In the genomic region with DNA sequence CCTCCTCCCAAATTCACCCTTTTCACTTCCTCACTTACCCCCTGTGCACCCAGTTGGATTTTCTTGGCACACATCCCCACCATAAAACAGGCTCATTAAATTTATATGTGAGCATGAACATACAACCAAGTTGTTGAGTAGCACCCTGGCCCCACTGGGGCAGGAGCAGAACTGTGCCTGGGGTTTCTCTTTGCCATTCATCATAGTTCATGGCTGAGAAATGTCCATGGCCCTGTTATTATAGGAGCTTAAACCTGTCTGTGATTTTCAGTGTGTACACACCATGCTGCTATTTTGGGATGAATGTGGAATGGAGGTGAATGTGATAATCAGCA, we compare ENCODE assay signal across 14 cellular contexts.
A peak's percentile ranks its signal among the peaks of the same experiment; 100 is the strongest.
DNase-seq lines count a peak whose midpoint lies in the region; TF ChIP-seq lines count a peak whose summit lies in the region.
"Had no signal": no experiment of that assay in that cellular context is flagged by ENCODE, and none has a peak within 500 bp of the region (broad histone marks: within the 10 kb centered on the region; RNA-seq: fewer than 3 reads in every experiment).

No MANE protein-coding gene starts in this region.

- DNase-seq in Caco-2 (no peak), nephron progenitor cell (no peak), NCI-H2196 treated with DMSO at 0.1 percent for 48 hours (lab: John Stamatoyannopoulos, UW; ENCODE audit: unreplicated experiment) (no peak), OCI-LY7 (ENCODE audit: low spot score) (no peak), NOMO-1 (lab: John Stamatoyannopoulos, UW; ENCODE audit: unreplicated experiment in 2 of 2) (no peak), LoVo (ENCODE audit: low spot score) (no peak)
- DNase-seq: ACHN, H7, NCI-H1417, NCI-H1930, NCI-H345 had no signal

- peaks cover 13% of the 10 kb centered on the region for H3K9me3 Mint-ChIP-seq in Caco-2 (ENCODE audit: unreplicated experiment)
- H3K9me3 Mint-ChIP-seq in nephron progenitor cell: peaks cover 16% of the 10 kb centered on the region

- H3K9me2 ChIP-seq in OCI-LY7 (ENCODE audit: insufficient read depth, low read length): no peaks in the 10 kb centered on the region

- H3K36me3 Mint-ChIP-seq in Caco-2 (ENCODE audit: insufficient read depth, unreplicated experiment) (no peaks in the 10 kb centered on the region), nephron progenitor cell (ENCODE audit: low read depth) (peaks cover 14% of the 10 kb centered on the region)

- peaks cover 5% of the 10 kb centered on the region for H3K4me1 ChIP-seq in ACC112 (ENCODE audit: control insufficient read depth, insufficient read depth, low read length, unreplicated experiment)
- peaks cover 39% of the 10 kb centered on the region for H3K4me1 ChIP-seq in Caco-2
- no peaks in the 10 kb centered on the region for H3K4me1 ChIP-seq in OCI-LY7 (ENCODE audit: insufficient read depth, low read length, poor library complexity, severe bottlenecking)

- peaks cover 2% of the 10 kb centered on the region; the same call in 1 of the 2 replicates for H3K9me3 ChIP-seq in Caco-2
- no peaks in the 10 kb centered on the region for H3K9me3 ChIP-seq in OCI-LY7 (ENCODE audit: low read length)

- TF ChIP-seq CTCF in Caco-2 (IDR thresholded peaks at IDR 0.05; ENCODE audit: insufficient read depth in 1 of 2, low read depth in 1 of 2, low read length in 1 of 2, severe bottlenecking in 1 of 2, unreplicated experiment in 1 of 2) (no peak), VCaP (conservative IDR thresholded peaks at IDR 0.05) (no peak), nephron progenitor cell (IDR thresholded peaks at IDR 0.05) (no peak), OCI-LY7 (conservative IDR thresholded peaks at IDR 0.05; ENCODE audit: low read length) (no peak)

- POLR2A ChIA-PET in Caco-2 (lab: Charles Lee): no interaction called here
- POLR2A ChIA-PET in OCI-LY7 (lab: Charles Lee): no interaction called here

- H3K36me3 ChIP-seq in ACC112 (ENCODE audit: insufficient read depth, low read length) (no peaks in the 10 kb centered on the region), Caco-2 (ENCODE audit: control insufficient read depth, insufficient read depth, low read length) (no peaks in the 10 kb centered on the region), OCI-LY7 (ENCODE audit: insufficient read depth, low read length) (no peaks in the 10 kb centered on the region)

- no peak overlapping the region for H3K4me2 ChIP-seq in OCI-LY7 (ENCODE audit: low read length)

- H3K27me3 Mint-ChIP-seq in Caco-2 (ENCODE audit: insufficient read depth, unreplicated experiment) (no peaks in the 10 kb centered on the region), nephron progenitor cell (ENCODE audit: low read depth, poor library complexity) (peaks cover 3% of the 10 kb centered on the region)
- H3K27me3 Mint-ChIP-seq: B cell had no signal

- H3K4me3 ChIP-seq in ACC112 (ENCODE audit: low read depth, low read length) (no peak overlapping the region), Caco-2 (ENCODE audit: low read depth, low read length) (no peak overlapping the region), OCI-LY7 (ENCODE audit: low read depth, low read length, poor library complexity, severe bottlenecking) (no peak overlapping the region)

- no peaks in the 10 kb centered on the region for H4K20me1 ChIP-seq in OCI-LY7 (ENCODE audit: insufficient read depth, low read length)

- H3K27ac Mint-ChIP-seq in Caco-2 (ENCODE audit: unreplicated experiment) (peak overlapping the region; percentile 93), nephron progenitor cell (peak overlapping the region; percentile 18)
- H3K27ac Mint-ChIP-seq: B cell had no signal

- H3K27me3 ChIP-seq in ACC112 (ENCODE audit: insufficient read depth, low read length) (peaks cover 5% of the 10 kb centered on the region; the same call in 1 of the 2 replicates), Caco-2 (replicated peaks; ENCODE audit: control insufficient read depth, insufficient read depth, low read length) (no peaks in the 10 kb centered on the region)

- BruUV-seq in Caco-2 (replicated peaks; lab: Mats Ljungman, UMichigan): no TSS peak
- no TSS peak for BruUV-seq in OCI-LY7 (replicated peaks; lab: Mats Ljungman, UMichigan)

- H3K4me3 Mint-ChIP-seq in Caco-2 (ENCODE audit: unreplicated experiment) (no peak overlapping the region), nephron progenitor cell (peak overlapping the region; percentile 28)
- H3K4me3 Mint-ChIP-seq: B cell had no signal

- CTCF ChIA-PET in Caco-2 (lab: Charles Lee) (interaction anchor here (0.6 to 1.5 kb wide), 3 partner anchors 26 to 648 kb away, joined by 3 to 23 read pairs (median 5); no protein-coding TSS in a partner anchor), OCI-LY7 (lab: Charles Lee; ENCODE audit: unreplicated experiment) (no interaction called here)

- H2AFZ ChIP-seq in ACC112 (ENCODE audit: low read length, unreplicated experiment) (no peak overlapping the region), OCI-LY7 (ENCODE audit: low read length) (no peak overlapping the region)

- H3K27ac ChIP-seq in ACC112 (ENCODE audit: low read depth, low read length): peak overlapping the region; percentile 34; the same call in 1 of the 2 replicates
- H3K27ac ChIP-seq in VCaP: peak overlapping the region; percentile 92
- no peak overlapping the region for H3K27ac ChIP-seq in OCI-LY7 (ENCODE audit: low read depth, low read length, poor library complexity, severe bottlenecking)

- intact Hi-C loops in Caco-2 (cut with micrococcal nuclease; ENCODE audit: unreplicated experiment) (loop anchor here (2.0 kb wide), 1 partner anchor 131 kb away; no protein-coding TSS in a partner anchor), OCI-LY7 (cut with micrococcal nuclease; ENCODE audit: unreplicated experiment) (no loop called here)

- H3K4me1 Mint-ChIP-seq in Caco-2 (ENCODE audit: low read depth, unreplicated experiment): peaks cover 41% of the 10 kb centered on the region
- H3K4me1 Mint-ChIP-seq in nephron progenitor cell: peaks cover 63% of the 10 kb centered on the region
- H3K4me1 Mint-ChIP-seq: B cell had no signal

- H3K79me2 ChIP-seq in ACC112 (ENCODE audit: control insufficient read depth, insufficient read depth, low read length, unreplicated experiment) (no peaks in the 10 kb centered on the region), OCI-LY7 (ENCODE audit: insufficient read depth, low read depth, low read length) (no peaks in the 10 kb centered on the region)
